ENCODE assay signal across 8 cellular contexts in the genomic region with DNA sequence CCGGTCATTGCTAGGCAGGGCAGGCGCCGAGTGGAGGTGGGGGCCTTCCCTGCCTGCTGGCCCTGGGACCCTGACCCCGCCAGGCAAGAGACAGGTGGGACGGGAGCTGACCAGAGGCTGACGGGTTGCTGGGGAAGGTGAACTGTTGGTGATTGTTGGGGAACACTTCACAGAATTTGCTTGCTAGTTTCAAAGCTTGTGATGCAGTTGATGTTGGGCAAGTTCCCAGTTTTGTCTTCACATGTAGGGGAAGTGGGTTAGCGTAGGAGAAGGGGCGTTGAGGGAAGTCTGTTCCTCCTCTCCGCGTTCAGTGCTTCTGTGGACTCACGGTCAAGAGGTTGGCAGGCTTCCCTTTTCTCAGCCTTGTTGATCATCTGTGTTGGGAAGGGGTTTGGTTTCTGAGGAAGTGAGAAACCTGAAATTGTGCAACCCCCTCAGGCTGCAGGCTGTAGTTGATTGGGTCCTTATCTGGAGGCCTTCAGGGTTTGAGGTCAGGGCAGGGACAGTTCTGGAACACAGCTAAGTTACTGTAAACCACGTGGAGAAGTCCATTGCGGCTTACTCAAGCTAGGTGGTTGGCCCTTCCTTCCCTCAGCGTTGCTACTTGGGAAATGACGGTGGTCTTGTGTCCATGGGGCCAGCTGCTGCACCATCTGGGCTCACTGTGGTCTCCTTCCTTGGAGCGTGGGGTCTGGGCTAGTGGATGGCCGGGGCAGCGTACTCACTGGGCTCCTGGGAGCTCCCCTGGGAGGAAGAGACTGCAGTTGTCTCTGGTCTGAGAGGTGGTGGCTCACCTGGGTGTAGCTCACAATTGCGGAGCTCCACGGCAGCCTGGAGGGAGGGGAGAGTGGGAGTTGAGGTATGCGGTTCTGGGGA. TPM values are rescaled to one million over a fixed set of nuclear protein-coding genes. Genes with fewer than 3 reads are reported as not detected.
DNase-seq lines count a peak whose midpoint lies in the region; ATAC-seq and TF ChIP-seq lines count a peak whose summit lies in the region.

No MANE protein-coding gene starts in this region.

- H3K36me3 Mint-ChIP-seq in CD4-positive, CD25-positive, alpha-beta regulatory T cell = peaks cover 32% of the 10 kb centered on the region
- H3K36me3 Mint-ChIP-seq in activated T-helper 1 cell treated with anti-CD3 and anti-CD28 coated beads, Interleukin-12 subunit alpha, Interleukin-12 subunit beta, Interleukin-2, Interleukin-4 antibody, amounts not matched to agents 30 ng/mL and 10 ng/mL and 1 ng/mL, durations not matched to agents 14 hours and 24 hours and 36 hours (ENCODE audit: low read depth) = peaks cover 69% of the 10 kb centered on the region

- peaks cover 48% of the 10 kb centered on the region for H3K36me3 ChIP-seq in CD4-positive, CD25-positive, alpha-beta regulatory T cell (ENCODE audit: control insufficient read depth, insufficient read depth, low read length)

- no peaks in the 10 kb centered on the region for H3K27me3 Mint-ChIP-seq in CD4-positive, CD25-positive, alpha-beta regulatory T cell
- no peaks in the 10 kb centered on the region for H3K27me3 Mint-ChIP-seq in activated T-helper 1 cell treated with anti-CD3 and anti-CD28 coated beads, Interleukin-12 subunit alpha, Interleukin-12 subunit beta, Interleukin-2, Interleukin-4 antibody, amounts not matched to agents 30 ng/mL and 10 ng/mL and 1 ng/mL, durations not matched to agents 14 hours and 24 hours and 36 hours (ENCODE audit: insufficient read depth)

- H3K27ac Mint-ChIP-seq in CD4-positive, CD25-positive, alpha-beta regulatory T cell = peak overlapping the region; percentile 65 to 89 (median 75)
- peak overlapping the region; percentile 95 for H3K27ac Mint-ChIP-seq in activated T-helper 1 cell treated with anti-CD3 and anti-CD28 coated beads, Interleukin-12 subunit alpha, Interleukin-12 subunit beta, Interleukin-2, Interleukin-4 antibody, amounts not matched to agents 30 ng/mL and 10 ng/mL and 1 ng/mL, durations not matched to agents 14 hours and 24 hours and 36 hours

- no peaks in the 10 kb centered on the region for H3K9me3 ChIP-seq in CD4-positive, CD25-positive, alpha-beta regulatory T cell (ENCODE audit: control insufficient read depth in 2 of 2, low read length in 2 of 2)

- H3K4me1 Mint-ChIP-seq in CD4-positive, CD25-positive, alpha-beta regulatory T cell = peaks cover 0 to 81% (median 51%) of the 10 kb centered on the region in 4 donors
- peaks cover 79% of the 10 kb centered on the region for H3K4me1 Mint-ChIP-seq in activated T-helper 1 cell treated with anti-CD3 and anti-CD28 coated beads, Interleukin-12 subunit alpha, Interleukin-12 subunit beta, Interleukin-2, Interleukin-4 antibody, amounts not matched to agents 30 ng/mL and 10 ng/mL and 1 ng/mL, durations not matched to agents 14 hours and 24 hours and 36 hours (ENCODE audit: low read depth)

- H3K27me3 ChIP-seq in CD4-positive, CD25-positive, alpha-beta regulatory T cell (ENCODE audit: control insufficient read depth, insufficient read depth, low read length) = no peaks in the 10 kb centered on the region

- no peak for TF ChIP-seq POLR2A in NB4 (IDR thresholded peaks at IDR 0.05; ENCODE audit: extremely low read depth, insufficient read length)

- H3K27ac ChIP-seq in CD4-positive, CD25-positive, alpha-beta regulatory T cell (ENCODE audit: insufficient read depth, low read length, poor library complexity, severe bottlenecking) = no peak overlapping the region

- H3K4me3 ChIP-seq in CD4-positive, CD25-positive, alpha-beta regulatory T cell (ENCODE audit: low read depth, low read length) = no peak overlapping the region
- no peak overlapping the region for H3K4me3 ChIP-seq in NB4 (ENCODE audit: low read depth, low read length)

- TF ChIP-seq CTCF in NB4 (IDR thresholded peaks at IDR 0.05; ENCODE audit: low read depth, low read length) = no peak

- H3K4me1 ChIP-seq in CD4-positive, CD25-positive, alpha-beta regulatory T cell (ENCODE audit: control insufficient read depth, insufficient read depth, low read length, poor library complexity, severe bottlenecking) = peaks cover 56% of the 10 kb centered on the region

- H3K4me3 Mint-ChIP-seq in CD4-positive, CD25-positive, alpha-beta regulatory T cell = peak overlapping the region in 3 of 4 donors; percentile 48 to 73 (median 70)
- peak overlapping the region; percentile 95 for H3K4me3 Mint-ChIP-seq in activated T-helper 1 cell treated with anti-CD3 and anti-CD28 coated beads, Interleukin-12 subunit alpha, Interleukin-12 subunit beta, Interleukin-2, Interleukin-4 antibody, amounts not matched to agents 30 ng/mL and 10 ng/mL and 1 ng/mL, durations not matched to agents 14 hours and 24 hours and 36 hours

- H3K9me3 Mint-ChIP-seq in CD4-positive, CD25-positive, alpha-beta regulatory T cell = peaks cover 0 to 2% (median 0%) of the 10 kb centered on the region in 7 donors
- H3K9me3 Mint-ChIP-seq in activated T-helper 1 cell treated with anti-CD3 and anti-CD28 coated beads, Interleukin-12 subunit alpha, Interleukin-12 subunit beta, Interleukin-2, Interleukin-4 antibody, amounts not matched to agents 30 ng/mL and 10 ng/mL and 1 ng/mL, durations not matched to agents 14 hours and 24 hours and 36 hours = no peaks in the 10 kb centered on the region

- intact Hi-C loops in activated T-helper 1 cell treated with anti-CD3 and anti-CD28 coated beads, Interleukin-12 subunit alpha, Interleukin-12 subunit beta, Interleukin-2, Interleukin-4 antibody, amounts not matched to agents 30 ng/mL and 10 ng/mL and 1 ng/mL, durations not matched to agents 14 hours and 24 hours and 36 hours (cut with micrococcal nuclease) = loop anchor here (1.0 kb wide), 2 partner anchors 8 to 48 kb away; a partner anchor contains a TSS
- intact Hi-C loops in Right ventricle myocardium inferior (cut with DNase I) (no loop called here), posterior vena cava (cut with DNase I) (loop anchor here in 1 of 2 donors (2.0 kb wide), 1 partner anchor 35 kb away; a partner anchor contains a TSS)

- ATAC-seq in CD4-positive, CD25-positive, alpha-beta regulatory T cell (ENCODE audit: low read depth in 2 of 2) = peak; percentile 6 to 10
- peak; percentile 52 for ATAC-seq in GM21447 (IDR thresholded peaks at IDR 0.05; ENCODE audit: unreplicated experiment)
- ATAC-seq in Right ventricle myocardium inferior = peak; percentile 70
- ATAC-seq in GM18520 (IDR thresholded peaks at IDR 0.05; ENCODE audit: unreplicated experiment) = no peak

- no peak for DNase-seq in CD4-positive, CD25-positive, alpha-beta regulatory T cell
- DNase-seq in NB4 (ENCODE audit: low read depth) (peak; percentile 98), Right ventricle myocardium inferior (ENCODE audit: missing footprints) (peak; percentile 86), posterior vena cava (ENCODE audit: low spot score) (peak; percentile 89), NCI-H524 treated with DMSO at 0.1 percent for 48 hours (lab: John Stamatoyannopoulos, UW) (no peak)
- DNase-seq in activated T-helper 1 cell treated with anti-CD3 and anti-CD28 coated beads, Interleukin-12 subunit alpha, Interleukin-12 subunit beta, Interleukin-2, Interleukin-4 antibody, amounts not matched to agents 30 ng/mL and 10 ng/mL and 1 ng/mL, durations not matched to agents 14 hours and 24 hours and 36 hours (ENCODE audit: low spot score) = no peak

RNA-seq across cellular contexts. Expression of a gene that starts 7.5 kb away (rescaled TPM):
- total RNA-seq in CD4-positive, CD25-positive, alpha-beta regulatory T cell = 1,161 TPM
- 1,000 to 10,000 TPM in 2 of 4 donors, 100 to 1,000 TPM in 2; 756 to 1,075 (median 892) TPM for polyA plus RNA-seq in CD4-positive, CD25-positive, alpha-beta regulatory T cell
- total RNA-seq in activated T-helper 1 cell treated with anti-CD3 and anti-CD28 coated beads, Interleukin-12 subunit alpha, Interleukin-12 subunit beta, Interleukin-2, Interleukin-4 antibody, amounts not matched to agents 30 ng/mL and 10 ng/mL and 1 ng/mL, durations not matched to agents 14 hours and 24 hours and 36 hours = 1,475 and 1,511 TPM in 2 replicates
- total RNA-seq in Right ventricle myocardium inferior = 681 TPM
- total RNA-seq in posterior vena cava = 1,000 to 10,000 TPM in 1 of 2 donors, 100 to 1,000 TPM in 1; 777 to 1,026 TPM

RNA-seq across cellular contexts. Expression of a gene that starts 14.7 kb away (rescaled TPM):
- total RNA-seq in CD4-positive, CD25-positive, alpha-beta regulatory T cell = 4.1 TPM
- under 1 TPM in 3 of 4 donors, not detected in 1; 0.07 to 0.65 (median 0.17) TPM for polyA plus RNA-seq in CD4-positive, CD25-positive, alpha-beta regulatory T cell
- 0.67 and 0.78 TPM in 2 replicates for total RNA-seq in activated T-helper 1 cell treated with anti-CD3 and anti-CD28 coated beads, Interleukin-12 subunit alpha, Interleukin-12 subunit beta, Interleukin-2, Interleukin-4 antibody, amounts not matched to agents 30 ng/mL and 10 ng/mL and 1 ng/mL, durations not matched to agents 14 hours and 24 hours and 36 hours
- total RNA-seq in Right ventricle myocardium inferior (4.0 TPM), posterior vena cava (10 to 100 TPM; 14.6 to 25.5 TPM)

RNA-seq across cellular contexts. Expression of a gene that starts 17.0 kb away (rescaled TPM):
- total RNA-seq in CD4-positive, CD25-positive, alpha-beta regulatory T cell = 10.1 TPM
- 10 to 100 TPM; 36.6 to 55.5 (median 49.7) TPM for polyA plus RNA-seq in CD4-positive, CD25-positive, alpha-beta regulatory T cell
- 20.1 and 20.9 TPM in 2 replicates for total RNA-seq in activated T-helper 1 cell treated with anti-CD3 and anti-CD28 coated beads, Interleukin-12 subunit alpha, Interleukin-12 subunit beta, Interleukin-2, Interleukin-4 antibody, amounts not matched to agents 30 ng/mL and 10 ng/mL and 1 ng/mL, durations not matched to agents 14 hours and 24 hours and 36 hours
- 16.1 TPM for total RNA-seq in Right ventricle myocardium inferior
- 10 to 100 TPM; 17.3 to 24.5 TPM for total RNA-seq in posterior vena cava

RNA-seq across cellular contexts. Expression of a gene that starts 18.8 kb away (rescaled TPM):
- total RNA-seq in CD4-positive, CD25-positive, alpha-beta regulatory T cell = 25.8 TPM
- polyA plus RNA-seq in CD4-positive, CD25-positive, alpha-beta regulatory T cell = 10 to 100 TPM; 10.8 to 17.2 (median 15.0) TPM
- 255 and 263 TPM in 2 replicates for total RNA-seq in activated T-helper 1 cell treated with anti-CD3 and anti-CD28 coated beads, Interleukin-12 subunit alpha, Interleukin-12 subunit beta, Interleukin-2, Interleukin-4 antibody, amounts not matched to agents 30 ng/mL and 10 ng/mL and 1 ng/mL, durations not matched to agents 14 hours and 24 hours and 36 hours
- 15.1 TPM for total RNA-seq in Right ventricle myocardium inferior
- 10 to 100 TPM; 29.0 to 38.6 TPM for total RNA-seq in posterior vena cava

RNA-seq across cellular contexts. Expression of a gene that starts 34.4 kb away (rescaled TPM):
- not detected for total RNA-seq in CD4-positive, CD25-positive, alpha-beta regulatory T cell
- polyA plus RNA-seq in CD4-positive, CD25-positive, alpha-beta regulatory T cell = under 1 TPM in 2 of 4 donors, not detected in 2; 0.11 to 0.13 TPM
- total RNA-seq in activated T-helper 1 cell treated with anti-CD3 and anti-CD28 coated beads, Interleukin-12 subunit alpha, Interleukin-12 subunit beta, Interleukin-2, Interleukin-4 antibody, amounts not matched to agents 30 ng/mL and 10 ng/mL and 1 ng/mL, durations not matched to agents 14 hours and 24 hours and 36 hours = 0.27 and 0.36 TPM in 2 replicates
- 2.7 TPM for total RNA-seq in Right ventricle myocardium inferior
- 1 to 10 TPM; 8.1 to 9.6 TPM for total RNA-seq in posterior vena cava

Comparison
In these comparisons a context has a peak if more than half of its experiments do, and no peak if none do; other contexts are left out.
1. DNase-seq: peak in NB4 (single experiment), Right ventricle myocardium inferior (single experiment) and posterior vena cava (single experiment); none in CD4-positive, CD25-positive, alpha-beta regulatory T cell (0 of 3), activated T-helper 1 cell treated with anti-CD3 and anti-CD28 coated beads, Interleukin-12 subunit alpha, Interleukin-12 subunit beta, Interleukin-2, Interleukin-4 antibody, amounts not matched to agents 30 ng/mL and 10 ng/mL and 1 ng/mL, durations not matched to agents 14 hours and 24 hours and 36 hours (single experiment) and NCI-H524 treated with DMSO at 0.1 percent for 48 hours (single experiment).